Comparison of ENCODE assay signal across 24 cellular contexts in the genomic region with DNA sequence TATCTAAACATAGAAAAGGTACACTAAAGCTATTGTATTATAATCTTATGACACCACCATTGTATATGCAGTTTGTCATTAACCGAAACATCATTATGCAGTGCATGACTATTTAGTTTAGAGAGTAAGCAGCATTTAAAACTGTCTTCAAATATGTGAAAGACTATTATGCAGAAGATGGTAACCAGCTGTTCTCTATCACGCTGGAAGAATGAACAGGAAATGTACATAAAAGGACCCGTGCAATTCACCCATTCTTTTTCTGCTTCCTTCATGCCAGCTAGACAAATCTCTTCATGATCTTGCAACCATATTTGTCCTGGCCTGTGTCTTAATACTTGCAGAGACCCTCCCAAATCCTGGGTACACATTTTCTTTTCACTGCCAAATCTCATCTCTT. TPM values are rescaled to one million over a fixed set of nuclear protein-coding genes. Genes with fewer than 3 reads are reported as not detected.
DNase-seq lines count a peak whose midpoint lies in the region; TF ChIP-seq lines count a peak whose summit lies in the region.
"Had no signal": no experiment of that assay in that cellular context is flagged by ENCODE, and none has a peak within 500 bp of the region (broad histone marks: within the 10 kb centered on the region; RNA-seq: fewer than 3 reads in every experiment).

No MANE protein-coding gene starts in this region.

- no peaks in the 10 kb centered on the region for H3K9me3 ChIP-seq in A673 (ENCODE audit: low read depth, low read length, poor library complexity, severe bottlenecking)
- H3K9me3 ChIP-seq in esophagus muscularis mucosa: no peaks in the 10 kb centered on the region

- H3K4me3 ChIP-seq in A673 (ENCODE audit: low read depth, low read length, poor library complexity, severe bottlenecking) (no peak overlapping the region), esophagus muscularis mucosa (no peak overlapping the region)

- peak; percentile 90 for DNase-seq in A673 (ENCODE audit: low spot score)
- peak; percentile 39 for DNase-seq in LHCN-M2 (ENCODE audit: low read depth)
- DNase-seq in esophagus muscularis mucosa (ENCODE audit: extremely low spot score): no peak
- DNase-seq in myocyte (ENCODE audit: low read depth): peak; percentile 41
- DNase-seq in NCI-H187 (lab: John Stamatoyannopoulos, UW): no peak
- DNase-seq in H4 (ENCODE audit: low spot score): no peak
- no peak for DNase-seq in NOMO-1 treated with dmso at 0.1 percent for 144 hours (lab: John Stamatoyannopoulos, UW; ENCODE audit: unreplicated experiment)
- no peak for DNase-seq in NCI-H526 (lab: John Stamatoyannopoulos, UW)
- DNase-seq: activated CD4-positive, alpha-beta T cell treated with anti-CD3 and anti-CD28 coated beads, Interleukin-2, amount 50 U/mL, for 1 hour; activated gamma-delta T cell; amniotic stem cell; caudate nucleus; DMS 273 treated with DMSO at 0.1 percent for 48 hours; effector CD8-positive, alpha-beta T cell; GF-D8; hypothalamus; kidney; NCI-H2029 treated with DMSO at 0.1 percent for 48 hours; NCI-H446 treated with DMSO at 0.1 percent for 48 hours; Right ventricle myocardium superior; stimulated activated CD4-positive, alpha-beta T cell treated with anti-CD3 and anti-CD28 coated beads, Interleukin-2, amount 100 ng/mL, for 48 hours; trophoblast cell had no signal

- TF ChIP-seq CTCF in A673 (conservative IDR thresholded peaks at IDR 0.05; ENCODE audit: low read depth, low read length): no peak
- no peak for TF ChIP-seq CTCF in esophagus muscularis mucosa (IDR thresholded peaks at IDR 0.05)

- no peak for TF ChIP-seq POLR2A in esophagus muscularis mucosa (IDR thresholded peaks at IDR 0.05; ENCODE audit: low read depth)

- H3K4me1 ChIP-seq in A673 (ENCODE audit: insufficient read depth, low read length, poor library complexity, severe bottlenecking): peaks cover 54% of the 10 kb centered on the region
- H3K4me1 ChIP-seq in esophagus muscularis mucosa: peaks cover 18 to 75% (median 60%) of the 10 kb centered on the region in 4 donors

- H3K36me3 ChIP-seq in A673 (ENCODE audit: insufficient read depth, low read length, poor library complexity, severe bottlenecking) (no peaks in the 10 kb centered on the region), esophagus muscularis mucosa (peaks cover 0 to 5% (median 0%) of the 10 kb centered on the region in 4 donors)

- BruUV-seq in A673 (replicated peaks; lab: Mats Ljungman, UMichigan): no TSS peak

- H3K27ac ChIP-seq in A673 (ENCODE audit: low read depth, low read length, poor library complexity, severe bottlenecking) (peak overlapping the region; percentile 86), esophagus muscularis mucosa (replicated peaks in 1 of 4) (peak overlapping the region; percentile 48 to 68 (median 56))
- H3K27ac ChIP-seq: C4-2B, parathyroid adenoma had no signal

- CTCF ChIA-PET in A673 (lab: Charles Lee): interaction anchor here (1.2 kb wide), 1 partner anchor 17 kb away, joined by 3 read pairs; no protein-coding TSS in a partner anchor

- no peak for TF ChIP-seq EP300 in esophagus muscularis mucosa (IDR thresholded peaks at IDR 0.05)

- H3K27me3 ChIP-seq in A673 (replicated peaks; ENCODE audit: insufficient read depth, low read depth, low read length, poor library complexity): no peaks in the 10 kb centered on the region
- H3K27me3 ChIP-seq in esophagus muscularis mucosa: no peaks in the 10 kb centered on the region

- intact Hi-C loops in A673 (cut with micrococcal nuclease; ENCODE audit: unreplicated experiment) (no loop called here), esophagus muscularis mucosa (cut with DNase I) (loop anchor here (10.0 kb wide), 1 partner anchor 52 kb away; no protein-coding TSS in a partner anchor)

- 21% methylated on average over 3 of the region's 3 CpGs for WGBS in esophagus muscularis mucosa

- POLR2A ChIA-PET in A673 (lab: Charles Lee; ENCODE audit: low non-redundant PET): no interaction called here

RNA-seq across cellular contexts. Expression of gene ITGA1, which starts 58.7 kb away (rescaled TPM):
- 7.8 and 8.1 TPM in 2 replicates for total RNA-seq in A673 (2021)
- 4.3 and 14.8 TPM in 2 replicates for total RNA-seq in LHCN-M2 (2014; rRNA removed)
- polyA plus RNA-seq in LHCN-M2 (2012): 4.2 TPM
- total RNA-seq in esophagus muscularis mucosa: 100 to 1,000 TPM; 228 to 302 (median 235) TPM
- 7.6 and 9.7 TPM in 2 replicates for total RNA-seq in myocyte
- polyA plus RNA-seq in myocyte (2012): 6.8 TPM
- 16.0 and 23.8 TPM in 2 replicates for total RNA-seq in H4 (2014; rRNA removed; shearing (Covaris generic))

RNA-seq across cellular contexts. Expression of gene PELO, which starts 58.7 kb away (rescaled TPM):
- total RNA-seq in A673 (2021): 20.0 and 20.3 TPM in 2 replicates
- total RNA-seq in LHCN-M2 (2014; rRNA removed): 16.0 and 18.3 TPM in 2 replicates
- 16.1 TPM for polyA plus RNA-seq in LHCN-M2 (2012)
- total RNA-seq in esophagus muscularis mucosa: 10 to 100 TPM; 43.1 to 77.7 (median 69.7) TPM
- total RNA-seq in myocyte: 16.0 and 18.3 TPM in 2 replicates
- polyA plus RNA-seq in myocyte (2012): 22.7 TPM
- total RNA-seq in H4 (2014; rRNA removed; shearing (Covaris generic)): 24.4 and 25.7 TPM in 2 replicates

Comparison
In these comparisons a context has a peak if more than half of its experiments do, and no peak if none do; other contexts are left out.
1. DNase-seq: peak in A673 (single experiment), LHCN-M2 (single experiment) and myocyte (single experiment); none in esophagus muscularis mucosa (single experiment), NCI-H187 (0 of 2), H4 (single experiment), NOMO-1 treated with dmso at 0.1 percent for 144 hours (single experiment) and NCI-H526 (0 of 2).